1 cellular context compared by ENCODE assay signal in genomic region chr6:134077301-134077700, GRCh38.
TF ChIP-seq lines count a peak whose summit lies in the region.

No MANE protein-coding gene starts in this region.

TF ChIP-seq in GM23338, 12 proteins besides CTCF, POLR2A, EP300 and RAD21:
- TF ChIP-seq ZNF462 (CRISPR knock-in tag; IDR thresholded peaks at IDR 0.05) (no peak), ZNF331 (CRISPR knock-in tag; IDR thresholded peaks at IDR 0.05; ENCODE audit: low read depth) (no peak), NANOG (IDR thresholded peaks at IDR 0.05; ENCODE audit: borderline replicate concordance) (no peak), EZH2 (IDR thresholded peaks at IDR 0.05; ENCODE audit: low read depth, unreplicated experiment) (no peak), POLR2AphosphoS5 (IDR thresholded peaks at IDR 0.05; ENCODE audit: low read depth) (no peak), REST (IDR thresholded peaks at IDR 0.05; ENCODE audit: unreplicated experiment) (no peak), CREB1 (CRISPR knock-in tag; IDR thresholded peaks at IDR 0.05; ENCODE audit: low read depth) (no peak), ZNF114 (CRISPR knock-in tag; IDR thresholded peaks at IDR 0.05) (no peak), EZH2phosphoT487 (IDR thresholded peaks at IDR 0.05; ENCODE audit: unreplicated experiment) (no peak), STAT1 (IDR thresholded peaks at IDR 0.05; ENCODE audit: unreplicated experiment) (no peak), JUNB (IDR thresholded peaks at IDR 0.05; ENCODE audit: unreplicated experiment) (no peak)
- TF ChIP-seq, protein P1, sequence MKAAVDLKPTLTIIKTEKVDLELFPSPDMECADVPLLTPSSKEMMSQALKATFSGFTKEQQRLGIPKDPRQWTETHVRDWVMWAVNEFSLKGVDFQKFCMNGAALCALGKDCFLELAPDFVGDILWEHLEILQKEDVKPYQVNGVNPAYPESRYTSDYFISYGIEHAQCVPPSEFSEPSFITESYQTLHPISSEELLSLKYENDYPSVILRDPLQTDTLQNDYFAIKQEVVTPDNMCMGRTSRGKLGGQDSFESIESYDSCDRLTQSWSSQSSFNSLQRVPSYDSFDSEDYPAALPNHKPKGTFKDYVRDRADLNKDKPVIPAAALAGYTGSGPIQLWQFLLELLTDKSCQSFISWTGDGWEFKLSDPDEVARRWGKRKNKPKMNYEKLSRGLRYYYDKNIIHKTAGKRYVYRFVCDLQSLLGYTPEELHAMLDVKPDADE (IDR thresholded peaks at IDR 0.05), result no peak
